Comparison of ENCODE assay signal across 16 cellular contexts in genomic region chr22:50238755-50239154, GRCh38. TPM values are rescaled to one million over a fixed set of nuclear protein-coding genes. Genes with fewer than 3 reads are reported as not detected.
DNase-seq lines count a peak whose midpoint lies in the region; TF ChIP-seq lines count a peak whose summit lies in the region.
"Had no signal": no experiment of that assay in that cellular context is flagged by ENCODE, and none has a peak within 500 bp of the region (broad histone marks: within the 10 kb centered on the region; RNA-seq: fewer than 3 reads in every experiment).

No MANE protein-coding gene starts in this region.

- TF ChIP-seq CTCF in C4-2B (conservative IDR thresholded peaks at IDR 0.05) (no peak), HEK293 (tag by site-specific recombination; IDR thresholded peaks at IDR 0.05) (no peak)

- H3K36me3 ChIP-seq in HEK293 (ENCODE audit: control insufficient read depth in 2 of 2, insufficient read depth in 1 of 2, low read length in 2 of 2) = peaks cover 21 to 58% of the 10 kb centered on the region in 2 experiments; a peak in 2 of 3 replicates

- peak overlapping the region; percentile 38; the same call in 1 of the 2 replicates for H3K27ac ChIP-seq in C4-2B
- H3K27ac ChIP-seq in HEK293 (ENCODE audit: extremely low read depth, low read depth, low read length) = no peak overlapping the region
- H3K27ac ChIP-seq: KMS-11 had no signal

- POLR2A ChIA-PET in HEK293 (lab: Yijun Ruan, JAX) = no interaction called here

- H3K9me3 ChIP-seq in HEK293 (ENCODE audit: control insufficient read depth, insufficient read depth, low read depth, low read length) = no peaks in the 10 kb centered on the region
- H3K9me3 ChIP-seq: BE2C had no signal

- H3K4me3 ChIP-seq in HEK293 (ENCODE audit: low read depth, low read length) = no peak overlapping the region

- DNase-seq in dermis blood vessel endothelial cell (peak; percentile 22), ecto neural progenitor cell (ENCODE audit: low spot score) (no peak), NCI-H2196 (lab: John Stamatoyannopoulos, UW; ENCODE audit: unreplicated experiment) (no peak)
- DNase-seq in activated CD4-positive, alpha-beta T cell treated with anti-CD3 and anti-CD28 coated beads, Interleukin-2, amount 50 U/mL, for 1 hour = no peak
- DNase-seq: ACHN; BE2C; CD8-positive, alpha-beta T cell; DMS 273 treated with DMSO at 0.1 percent for 48 hours; DMS53; DND-41; GDM1; GOT3; H7 had no signal

- CTCF ChIA-PET in HEK293 (lab: Yijun Ruan, JAX) = interaction anchor here (0.6 to 1.9 kb wide), 7 partner anchors 10 to 128 kb away, joined by 3 to 7 read pairs (median 4); partner anchors contain the start of gene HDAC10

- no peaks in the 10 kb centered on the region for H3K4me1 ChIP-seq in HEK293 (ENCODE audit: control insufficient read depth, insufficient read depth, low read length)
- H3K4me1 ChIP-seq: BE2C had no signal

TF ChIP-seq in HEK293, 187 proteins besides CTCF, POLR2A, EP300 and RAD21:
- TF ChIP-seq ZIC2 (tag by site-specific recombination; IDR thresholded peaks at IDR 0.05) = peak; percentile 71
- TF ChIP-seq ZNF274 (IDR thresholded peaks at IDR 0.05; ENCODE audit: low read length) = no peak
- no peak for TF ChIP-seq ZNF274 (tag by site-specific recombination; IDR thresholded peaks at IDR 0.05; ENCODE audit: borderline replicate concordance)
- no peak for TF ChIP-seq ZFHX2 (tag by site-specific recombination; conservative IDR thresholded peaks at IDR 0.05)

RNA-seq across cellular contexts. Expression of gene TUBGCP6, which starts 6.1 kb away (rescaled TPM):
- total RNA-seq in dermis blood vessel endothelial cell = 28.5 and 38.1 TPM in 2 replicates

RNA-seq across cellular contexts. Expression of gene HDAC10, which starts 12.3 kb away (rescaled TPM):
- 35.2 and 39.5 TPM in 2 replicates for total RNA-seq in dermis blood vessel endothelial cell

RNA-seq across cellular contexts. Expression of gene MAPK12, which starts 22.7 kb away (rescaled TPM):
- total RNA-seq in dermis blood vessel endothelial cell = 73.4 and 118 TPM in 2 replicates

RNA-seq across cellular contexts. Expression of gene MAPK11, which starts 31.4 kb away (rescaled TPM):
- 21.4 and 41.7 TPM in 2 replicates for total RNA-seq in dermis blood vessel endothelial cell

RNA-seq across cellular contexts. Expression of gene SELENOO, which starts 37.9 kb away (rescaled TPM):
- total RNA-seq in dermis blood vessel endothelial cell = 32.8 and 47.0 TPM in 2 replicates
